In genomic region chr10:105727131-105727530, GRCh38 we compare ENCODE assay signal across 20 cellular contexts.
DNase-seq lines count a peak whose midpoint lies in the region; TF ChIP-seq lines count a peak whose summit lies in the region.
"Had no signal": no experiment of that assay in that cellular context is flagged by ENCODE, and none has a peak within 500 bp of the region (broad histone marks: within the 10 kb centered on the region; RNA-seq: fewer than 3 reads in every experiment).

No MANE protein-coding gene starts in this region.

- intact Hi-C loops in esophagus muscularis mucosa (cut with DNase I) = no loop called here

- no peaks in the 10 kb centered on the region for H3K9me3 Mint-ChIP-seq in mesothelial cell of epicardium

- no peaks in the 10 kb centered on the region for H3K4me1 Mint-ChIP-seq in mesothelial cell of epicardium
- H3K4me1 Mint-ChIP-seq: CD4-positive, alpha-beta memory T cell had no signal

- no peaks in the 10 kb centered on the region for H3K36me3 Mint-ChIP-seq in mesothelial cell of epicardium
- H3K36me3 Mint-ChIP-seq: CD4-positive, alpha-beta memory T cell had no signal

- H3K27me3 ChIP-seq in HUES64 (ENCODE audit: insufficient read depth, low read length) = no peaks in the 10 kb centered on the region
- H3K27me3 ChIP-seq in esophagus muscularis mucosa = no peaks in the 10 kb centered on the region

- no peak overlapping the region for H3K4me3 ChIP-seq in HUES64 (ENCODE audit: low read length)
- H3K4me3 ChIP-seq in esophagus muscularis mucosa = no peak overlapping the region
- H3K4me3 ChIP-seq: A549, GM12878, GM23248, K562 had no signal

- H3K4me1 ChIP-seq in HUES64 (ENCODE audit: insufficient read depth, low read length) (peaks cover 16% of the 10 kb centered on the region), esophagus muscularis mucosa (no peaks in the 10 kb centered on the region)
- H3K4me1 ChIP-seq: A549 had no signal

- H3K27me3 Mint-ChIP-seq in mesothelial cell of epicardium (ENCODE audit: low read depth) = peaks cover 2% of the 10 kb centered on the region
- H3K27me3 Mint-ChIP-seq: CD4-positive, alpha-beta memory T cell had no signal

- no peaks in the 10 kb centered on the region for H3K9me3 ChIP-seq in HUES64 (ENCODE audit: insufficient read depth, low read depth, low read length)
- H3K9me3 ChIP-seq in esophagus muscularis mucosa = no peaks in the 10 kb centered on the region
- H3K9me3 ChIP-seq: A549 had no signal

- DNase-seq in ELF-1 (ENCODE audit: low read depth, low spot score) (peak; percentile 63), esophagus muscularis mucosa (ENCODE audit: extremely low spot score) (peak; percentile 21), left kidney (ENCODE audit: low read depth, low spot score) (peak; percentile 50), mesothelial cell of epicardium (ENCODE audit: low spot score in 2 of 2, unreplicated experiment in 2 of 2) (no peak), kidney tubule cell (ENCODE audit: low spot score) (no peak), HuH-7 (ENCODE audit: low spot score) (no peak)
- DNase-seq in activated naive CD4-positive, alpha-beta T cell (lab: John Stamatoyannopoulos, UW) = no peak
- DNase-seq: AML-193; Calu3; CD4-positive, alpha-beta memory T cell; DMS79 treated with DMSO at 0.1 percent for 48 hours; GM23248; HCEC 1CT; IMR-90 had no signal

- 38% methylated on average over 2 of the region's 2 CpGs for WGBS in HUES64
- WGBS in esophagus muscularis mucosa = 79% methylated on average over 2 of the region's 2 CpGs

- TF ChIP-seq POLR2A in esophagus muscularis mucosa (IDR thresholded peaks at IDR 0.05; ENCODE audit: low read depth) = no peak

- TF ChIP-seq CTCF in esophagus muscularis mucosa (IDR thresholded peaks at IDR 0.05) (no peak), mesothelial cell of epicardium (IDR thresholded peaks at IDR 0.05; ENCODE audit: unreplicated experiment) (no peak)

- H3K9ac ChIP-seq in HUES64 (ENCODE audit: low read depth, low read length) = no peak overlapping the region
- H3K9ac ChIP-seq: GM23248 had no signal

- H3K27ac ChIP-seq in HUES64 (ENCODE audit: low read depth, low read length) = peak overlapping the region; percentile 70; the same call in 1 of the 2 replicates
- no peak overlapping the region for H3K27ac ChIP-seq in esophagus muscularis mucosa (replicated peaks in 1 of 4)
- H3K27ac ChIP-seq: 22Rv1, A549, C4-2B, GM23248 had no signal

- no peak overlapping the region for H3K27ac Mint-ChIP-seq in mesothelial cell of epicardium
- H3K27ac Mint-ChIP-seq: CD4-positive, alpha-beta memory T cell had no signal

- no peaks in the 10 kb centered on the region for H3K36me3 ChIP-seq in HUES64 (ENCODE audit: insufficient read depth, low read length)
- no peaks in the 10 kb centered on the region for H3K36me3 ChIP-seq in esophagus muscularis mucosa

- H3K4me3 Mint-ChIP-seq in mesothelial cell of epicardium = no peak overlapping the region
- H3K4me3 Mint-ChIP-seq: CD4-positive, alpha-beta memory T cell had no signal

- TF ChIP-seq EP300 in esophagus muscularis mucosa (IDR thresholded peaks at IDR 0.05) = no peak

Comparison
In these comparisons a context has a peak if more than half of its experiments do, and no peak if none do; other contexts are left out.
1. DNase-seq: peak in ELF-1 (single experiment), esophagus muscularis mucosa (single experiment) and left kidney (single experiment); none in activated naive CD4-positive, alpha-beta T cell (0 of 4), mesothelial cell of epicardium (0 of 2), kidney tubule cell (single experiment) and HuH-7 (single experiment).